ENCODE assay signal across 15 cellular contexts in the genomic region with DNA sequence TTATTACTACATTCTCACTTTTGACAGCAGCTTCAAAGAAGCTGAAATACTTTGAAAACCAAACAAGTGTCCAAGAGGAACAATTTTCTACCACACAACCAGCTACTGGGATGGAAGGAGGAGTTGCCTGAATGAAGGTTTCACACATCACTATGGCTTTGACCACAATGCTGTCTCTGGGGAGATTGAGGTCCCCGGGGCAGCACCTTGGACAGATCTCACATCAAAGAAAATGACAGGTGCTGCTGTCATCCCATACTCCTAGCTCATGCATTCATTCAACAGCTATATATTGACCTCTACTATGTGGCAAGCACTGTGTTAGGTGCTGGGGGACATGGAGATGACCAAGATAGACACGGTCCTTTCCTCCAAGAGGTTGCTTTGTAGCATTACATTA.
A peak's percentile ranks its signal among the peaks of the same experiment; 100 is the strongest.
DNase-seq lines count a peak whose midpoint lies in the region; ATAC-seq, FAIRE-seq and TF ChIP-seq lines count a peak whose summit lies in the region.
"Had no signal": no experiment of that assay in that cellular context is flagged by ENCODE, and none has a peak within 500 bp of the region (broad histone marks: within the 10 kb centered on the region; RNA-seq: fewer than 3 reads in every experiment).

No MANE protein-coding gene starts in this region.

- H3K9me3 ChIP-seq in transverse colon: no peaks in the 10 kb centered on the region
- H3K9me3 ChIP-seq: adrenal gland had no signal

- H3K36me3 Mint-ChIP-seq in activated CD8-positive, alpha-beta T cell treated with anti-CD3 and anti-CD28 coated beads, Interleukin-2, amount 10 ng/mL, durations not matched to agents 7 days and 5 days (ENCODE audit: low read depth): no peaks in the 10 kb centered on the region

- no peak for TF ChIP-seq EP300 in transverse colon (IDR thresholded peaks at IDR 0.05; ENCODE audit: low read depth)

- 84% methylated on average over 2 of the region's 2 CpGs; no CpG with 5 or more reads in 1 of the 2 donors for WGBS in transverse colon (ENCODE audit: low coverage in 1 of 2), 2 donors

- peak; percentile 26 for DNase-seq in activated CD8-positive, alpha-beta T cell treated with anti-CD3 and anti-CD28 coated beads, Interleukin-2, amount 10 ng/mL, durations not matched to agents 7 days and 5 days
- DNase-seq in NAMALWA (ENCODE audit: low spot score) (no peak), coronary artery (ENCODE audit: low spot score) (no peak), frontal cortex (ENCODE audit: low spot score in 2 of 2) (no peak), transverse colon (no peak)
- DNase-seq: adrenal gland, islet precursor cell, KG1, PC-3, right cardiac atrium, substantia nigra had no signal

- TF ChIP-seq CTCF in coronary artery (IDR thresholded peaks at IDR 0.05): no peak
- no peak for TF ChIP-seq CTCF in transverse colon (IDR thresholded peaks at IDR 0.05)

- no peaks in the 10 kb centered on the region for H3K27me3 Mint-ChIP-seq in activated CD8-positive, alpha-beta T cell treated with anti-CD3 and anti-CD28 coated beads, Interleukin-2, amount 10 ng/mL, durations not matched to agents 7 days and 5 days (ENCODE audit: low read depth)

- no peak overlapping the region for H3K27ac ChIP-seq in coronary artery
- H3K27ac ChIP-seq in transverse colon: no peak overlapping the region
- H3K27ac ChIP-seq: adrenal gland had no signal

- no peak for TF ChIP-seq POLR2A in transverse colon (IDR thresholded peaks at IDR 0.05)

- H3K4me1 ChIP-seq in transverse colon: no peaks in the 10 kb centered on the region

- no peak overlapping the region for H3K27ac Mint-ChIP-seq in activated CD8-positive, alpha-beta T cell treated with anti-CD3 and anti-CD28 coated beads, Interleukin-2, amount 10 ng/mL, durations not matched to agents 7 days and 5 days
- H3K27ac Mint-ChIP-seq: CD14-positive monocyte had no signal

- CTCF ChIA-PET in activated CD8-positive, alpha-beta T cell treated with anti-CD3 and anti-CD28 coated beads, Interleukin-2, amount 10 ng/mL, durations not matched to agents 7 days and 5 days (lab: Charles Lee): no interaction called here

- no peaks in the 10 kb centered on the region for H3K36me3 ChIP-seq in transverse colon
- H3K36me3 ChIP-seq: adrenal gland had no signal

- intact Hi-C loops in transverse colon (cut with DNase I; ENCODE audit: low total_unique reads): no loop called here

- in situ Hi-C loops in transverse colon (cut with MboI; ENCODE audit: low pct_ligation_motif_present in 1 of 4, low pct_unique_long_range_greater_than_20kb in 1 of 4, low sequenced_read_pairs in 3 of 4): no loop called here

- no peaks in the 10 kb centered on the region for H3K4me1 Mint-ChIP-seq in activated CD8-positive, alpha-beta T cell treated with anti-CD3 and anti-CD28 coated beads, Interleukin-2, amount 10 ng/mL, durations not matched to agents 7 days and 5 days (ENCODE audit: low read depth)
- H3K4me1 Mint-ChIP-seq: CD14-positive monocyte had no signal

- H3K4me3 ChIP-seq in coronary artery (no peak overlapping the region), transverse colon (no peak overlapping the region)
- H3K4me3 ChIP-seq: adrenal gland had no signal

- ATAC-seq in GM18519 (IDR thresholded peaks at IDR 0.05; ENCODE audit: low FRiP score, unreplicated experiment) (peak; percentile 50), GM21367 (IDR thresholded peaks at IDR 0.05; ENCODE audit: unreplicated experiment) (peak; percentile 82), HG03097 (IDR thresholded peaks at IDR 0.05; ENCODE audit: low FRiP score, unreplicated experiment) (peak; percentile 68)
- no peak for ATAC-seq in activated CD8-positive, alpha-beta T cell treated with anti-CD3 and anti-CD28 coated beads, Interleukin-2, amount 10 ng/mL, durations not matched to agents 7 days and 5 days
- ATAC-seq: PC-3, right cardiac atrium had no signal

- no peak for FAIRE-seq in frontal cortex (lab: Jason Lieb, UNC)

- POLR2A ChIA-PET in activated CD8-positive, alpha-beta T cell treated with anti-CD3 and anti-CD28 coated beads, Interleukin-2, amount 10 ng/mL, durations not matched to agents 7 days and 5 days (lab: Charles Lee): no interaction called here

- H3K9me3 Mint-ChIP-seq in activated CD8-positive, alpha-beta T cell treated with anti-CD3 and anti-CD28 coated beads, Interleukin-2, amount 10 ng/mL, durations not matched to agents 7 days and 5 days (ENCODE audit: insufficient read depth): no peaks in the 10 kb centered on the region

- no peak overlapping the region for H3K4me3 Mint-ChIP-seq in activated CD8-positive, alpha-beta T cell treated with anti-CD3 and anti-CD28 coated beads, Interleukin-2, amount 10 ng/mL, durations not matched to agents 7 days and 5 days
- H3K4me3 Mint-ChIP-seq: CD14-positive monocyte had no signal

- H3K27me3 ChIP-seq in transverse colon: no peaks in the 10 kb centered on the region
- H3K27me3 ChIP-seq: adrenal gland had no signal
